1 cellular context compared by ENCODE assay signal in the genomic region with DNA sequence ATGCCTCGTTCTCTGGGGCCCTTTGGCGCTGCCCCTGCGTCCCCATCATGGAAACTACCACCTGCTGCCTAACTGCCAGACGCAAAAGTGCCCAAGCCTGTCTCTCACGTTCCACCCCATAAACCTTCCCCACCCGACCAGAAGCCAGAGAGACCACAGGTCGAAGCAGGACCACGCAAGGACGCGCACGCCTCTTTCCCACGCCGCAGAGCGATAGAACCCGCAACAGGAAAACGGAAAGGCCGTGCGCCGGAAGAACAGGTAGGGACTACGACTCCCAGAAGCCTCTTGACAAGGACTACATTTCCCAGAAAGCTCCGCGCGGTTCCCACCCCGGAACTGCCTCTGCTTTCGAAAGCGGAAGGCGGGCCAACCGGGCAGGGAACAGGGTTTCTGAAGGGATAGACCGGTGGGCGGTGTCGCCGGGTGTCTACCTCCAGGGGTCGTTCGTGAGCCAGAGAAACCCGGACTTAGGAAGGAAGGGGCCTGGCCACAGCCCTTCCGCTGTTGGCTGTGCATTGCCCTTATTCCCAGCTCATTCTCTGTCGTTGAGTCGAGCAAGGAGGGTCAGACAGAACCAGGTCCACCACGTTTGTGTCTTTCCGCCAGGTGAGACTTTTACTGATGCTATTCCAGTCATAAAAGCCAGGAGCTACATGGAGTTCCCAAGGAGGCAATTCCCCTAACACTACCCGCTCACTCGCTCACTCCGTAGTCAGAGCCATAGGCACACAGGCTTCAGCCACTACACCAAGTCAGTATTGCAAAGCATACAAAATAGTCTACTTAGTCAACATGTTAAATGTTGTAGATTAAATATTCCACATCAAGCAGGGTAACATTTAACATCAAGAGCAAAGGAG.
TF ChIP-seq lines count a peak whose summit lies in the region.

No MANE protein-coding gene starts in this region.

TF ChIP-seq in K562, 482 proteins besides CTCF, POLR2A, EP300 and RAD21 (continued from another document and continues in another):
- TF ChIP-seq, protein P1, sequence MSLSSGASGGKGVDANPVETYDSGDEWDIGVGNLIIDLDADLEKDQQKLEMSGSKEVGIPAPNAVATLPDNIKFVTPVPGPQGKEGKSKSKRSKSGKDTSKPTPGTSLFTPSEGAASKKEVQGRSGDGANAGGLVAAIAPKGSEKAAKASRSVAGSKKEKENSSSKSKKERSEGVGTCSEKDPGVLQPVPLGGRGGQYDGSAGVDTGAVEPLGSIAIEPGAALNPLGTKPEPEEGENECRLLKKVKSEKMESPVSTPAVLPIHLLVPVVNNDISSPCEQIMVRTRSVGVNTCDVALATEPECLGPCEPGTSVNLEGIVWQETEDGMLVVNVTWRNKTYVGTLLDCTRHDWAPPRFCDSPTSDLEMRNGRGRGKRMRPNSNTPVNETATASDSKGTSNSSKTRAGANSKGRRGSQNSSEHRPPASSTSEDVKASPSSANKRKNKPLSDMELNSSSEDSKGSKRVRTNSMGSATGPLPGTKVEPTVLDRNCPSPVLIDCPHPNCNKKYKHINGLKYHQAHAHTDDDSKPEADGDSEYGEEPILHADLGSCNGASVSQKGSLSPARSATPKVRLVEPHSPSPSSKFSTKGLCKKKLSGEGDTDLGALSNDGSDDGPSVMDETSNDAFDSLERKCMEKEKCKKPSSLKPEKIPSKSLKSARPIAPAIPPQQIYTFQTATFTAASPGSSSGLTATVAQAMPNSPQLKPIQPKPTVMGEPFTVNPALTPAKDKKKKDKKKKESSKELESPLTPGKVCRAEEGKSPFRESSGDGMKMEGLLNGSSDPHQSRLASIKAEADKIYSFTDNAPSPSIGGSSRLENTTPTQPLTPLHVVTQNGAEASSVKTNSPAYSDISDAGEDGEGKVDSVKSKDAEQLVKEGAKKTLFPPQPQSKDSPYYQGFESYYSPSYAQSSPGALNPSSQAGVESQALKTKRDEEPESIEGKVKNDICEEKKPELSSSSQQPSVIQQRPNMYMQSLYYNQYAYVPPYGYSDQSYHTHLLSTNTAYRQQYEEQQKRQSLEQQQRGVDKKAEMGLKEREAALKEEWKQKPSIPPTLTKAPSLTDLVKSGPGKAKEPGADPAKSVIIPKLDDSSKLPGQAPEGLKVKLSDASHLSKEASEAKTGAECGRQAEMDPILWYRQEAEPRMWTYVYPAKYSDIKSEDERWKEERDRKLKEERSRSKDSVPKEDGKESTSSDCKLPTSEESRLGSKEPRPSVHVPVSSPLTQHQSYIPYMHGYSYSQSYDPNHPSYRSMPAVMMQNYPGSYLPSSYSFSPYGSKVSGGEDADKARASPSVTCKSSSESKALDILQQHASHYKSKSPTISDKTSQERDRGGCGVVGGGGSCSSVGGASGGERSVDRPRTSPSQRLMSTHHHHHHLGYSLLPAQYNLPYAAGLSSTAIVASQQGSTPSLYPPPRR (CRISPR knock-in tag; IDR thresholded peaks at IDR 0.05; ENCODE audit: borderline replicate concordance) = 0 out of 2 replicates have a peak, but pooled peaks have one; percentile 12
- peak; percentile 18 to 90; a peak in 3 of 4 replicates for TF ChIP-seq MAZ (CRISPR knock-in tag; conservative IDR thresholded peaks at IDR 0.05 in 1 of 2, IDR thresholded peaks at IDR 0.05 in 1 of 2)
- TF ChIP-seq NFIC (IDR thresholded peaks at IDR 0.05) = peak; percentile 0; the same call in 1 of the 2 replicates
- TF ChIP-seq HNRNPLL (IDR thresholded peaks at IDR 0.05; ENCODE audit: low read depth, low read length, poor library complexity, severe bottlenecking) = peak; percentile 90
- peak; percentile 67; the same call in 1 of the 2 replicates for TF ChIP-seq ZNF134 (CRISPR knock-in tag; conservative IDR thresholded peaks at IDR 0.05)
- TF ChIP-seq CHCHD3 (CRISPR knock-in tag; IDR thresholded peaks at IDR 0.05) = peak; percentile 23; the same call in 1 of the 2 replicates
- 0 out of 2 replicates have a peak, but pooled peaks have one; percentile 51 for TF ChIP-seq FOXP1 (CRISPR knock-in tag; IDR thresholded peaks at IDR 0.05)
- TF ChIP-seq CHAMP1 (IDR thresholded peaks at IDR 0.05) = no peak
- TF ChIP-seq NCOA1 (IDR thresholded peaks at IDR 0.05; ENCODE audit: low read depth) = peak; percentile 53; the same call in 1 of the 2 replicates
- TF ChIP-seq STAG1 (CRISPR knock-in tag; IDR thresholded peaks at IDR 0.05; ENCODE audit: borderline replicate concordance) = peak; percentile 32; the same call in 1 of the 2 replicates
- TF ChIP-seq SPI1 (IDR thresholded peaks at IDR 0.05; ENCODE audit: borderline replicate concordance, low read depth, low read length) = peak; percentile 92
- peak; percentile 91 for TF ChIP-seq EP400 (IDR thresholded peaks at IDR 0.05)
- peak; percentile 71; the same call in 1 of the 2 replicates for TF ChIP-seq L3MBTL2 (IDR thresholded peaks at IDR 0.05)
- peak; percentile 63; the same call in 1 of the 2 replicates for TF ChIP-seq ESRRA (IDR thresholded peaks at IDR 0.05; ENCODE audit: borderline replicate concordance, low read depth)
- TF ChIP-seq MNT (conservative IDR thresholded peaks at IDR 0.05) = peak; percentile 54 to 88
- TF ChIP-seq FOXK1 (CRISPR knock-in tag; IDR thresholded peaks at IDR 0.05; ENCODE audit: borderline replicate concordance) = 0 out of 2 replicates have a peak, but pooled peaks have one; percentile 65
- TF ChIP-seq PHB2 (IDR thresholded peaks at IDR 0.05; ENCODE audit: low read depth) = no peak
- peak; percentile 91 for TF ChIP-seq ELF2 (CRISPR knock-in tag; IDR thresholded peaks at IDR 0.05)
- peak in 1 of 2 experiments; percentile 76; a peak in 2 of 4 replicates for TF ChIP-seq SRF (CRISPR knock-in tag; IDR thresholded peaks at IDR 0.05)
- TF ChIP-seq ZNF263 (CRISPR knock-in tag; IDR thresholded peaks at IDR 0.05; ENCODE audit: borderline replicate concordance) = no peak; the same call in 1 of the 2 replicates
- TF ChIP-seq, protein P2, sequence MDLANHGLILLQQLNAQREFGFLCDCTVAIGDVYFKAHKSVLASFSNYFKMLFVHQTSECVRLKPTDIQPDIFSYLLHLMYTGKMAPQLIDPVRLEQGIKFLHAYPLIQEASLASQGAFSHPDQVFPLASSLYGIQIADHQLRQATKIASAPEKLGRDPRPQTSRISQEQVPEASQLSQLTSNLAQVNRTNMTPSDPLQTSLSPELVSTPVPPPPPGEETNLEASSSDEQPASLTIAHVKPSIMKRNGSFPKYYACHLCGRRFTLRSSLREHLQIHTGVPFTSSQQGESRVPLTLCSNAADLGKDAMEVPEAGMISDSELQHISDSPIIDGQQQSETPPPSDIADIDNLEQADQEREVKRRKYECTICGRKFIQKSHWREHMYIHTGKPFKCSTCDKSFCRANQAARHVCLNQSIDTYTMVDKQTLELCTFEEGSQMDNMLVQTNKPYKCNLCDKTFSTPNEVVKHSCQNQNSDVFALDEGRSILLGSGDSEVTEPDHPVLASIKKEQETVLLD (IDR thresholded peaks at IDR 0.05) = 0 out of 2 replicates have a peak, but pooled peaks have one; percentile 40
- TF ChIP-seq GABPA (tag; conservative IDR thresholded peaks at IDR 0.05; ENCODE audit: low read depth) = peak; percentile 96
- TF ChIP-seq, protein P3, sequence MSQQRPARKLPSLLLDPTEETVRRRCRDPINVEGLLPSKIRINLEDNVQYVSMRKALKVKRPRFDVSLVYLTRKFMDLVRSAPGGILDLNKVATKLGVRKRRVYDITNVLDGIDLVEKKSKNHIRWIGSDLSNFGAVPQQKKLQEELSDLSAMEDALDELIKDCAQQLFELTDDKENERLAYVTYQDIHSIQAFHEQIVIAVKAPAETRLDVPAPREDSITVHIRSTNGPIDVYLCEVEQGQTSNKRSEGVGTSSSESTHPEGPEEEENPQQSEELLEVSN (IDR thresholded peaks at IDR 0.05; ENCODE audit: borderline replicate concordance in 1 of 2, extremely low read depth in 1 of 2, insufficient read depth in 1 of 2, insufficient read length in 1 of 2, low read depth in 1 of 2, low read length in 1 of 2, poor library complexity in 1 of 2, severe bottlenecking in 1 of 2) = peak; percentile 26 to 61
- no peak for TF ChIP-seq ZNF224 (CRISPR knock-in tag; IDR thresholded peaks at IDR 0.05)
- TF ChIP-seq, protein P4, sequence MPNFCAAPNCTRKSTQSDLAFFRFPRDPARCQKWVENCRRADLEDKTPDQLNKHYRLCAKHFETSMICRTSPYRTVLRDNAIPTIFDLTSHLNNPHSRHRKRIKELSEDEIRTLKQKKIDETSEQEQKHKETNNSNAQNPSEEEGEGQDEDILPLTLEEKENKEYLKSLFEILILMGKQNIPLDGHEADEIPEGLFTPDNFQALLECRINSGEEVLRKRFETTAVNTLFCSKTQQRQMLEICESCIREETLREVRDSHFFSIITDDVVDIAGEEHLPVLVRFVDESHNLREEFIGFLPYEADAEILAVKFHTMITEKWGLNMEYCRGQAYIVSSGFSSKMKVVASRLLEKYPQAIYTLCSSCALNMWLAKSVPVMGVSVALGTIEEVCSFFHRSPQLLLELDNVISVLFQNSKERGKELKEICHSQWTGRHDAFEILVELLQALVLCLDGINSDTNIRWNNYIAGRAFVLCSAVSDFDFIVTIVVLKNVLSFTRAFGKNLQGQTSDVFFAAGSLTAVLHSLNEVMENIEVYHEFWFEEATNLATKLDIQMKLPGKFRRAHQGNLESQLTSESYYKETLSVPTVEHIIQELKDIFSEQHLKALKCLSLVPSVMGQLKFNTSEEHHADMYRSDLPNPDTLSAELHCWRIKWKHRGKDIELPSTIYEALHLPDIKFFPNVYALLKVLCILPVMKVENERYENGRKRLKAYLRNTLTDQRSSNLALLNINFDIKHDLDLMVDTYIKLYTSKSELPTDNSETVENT (CRISPR knock-in tag; IDR thresholded peaks at IDR 0.05) = 0 out of 2 replicates have a peak, but pooled peaks have one; percentile 64
- no peak for TF ChIP-seq RAD51 (IDR thresholded peaks at IDR 0.05; ENCODE audit: borderline replicate concordance, low read depth)
- TF ChIP-seq ASH1L (IDR thresholded peaks at IDR 0.05; ENCODE audit: borderline replicate concordance, low read depth, partially characterized antibody) = peak; percentile 84
- TF ChIP-seq SAFB2 (IDR thresholded peaks at IDR 0.05; ENCODE audit: borderline replicate concordance, low read depth, low read length, severe bottlenecking) = no peak
- TF ChIP-seq CBX5 (IDR thresholded peaks at IDR 0.05; ENCODE audit: borderline replicate concordance, low read depth) = no peak
- TF ChIP-seq CREB3L1 (IDR thresholded peaks at IDR 0.05; ENCODE audit: borderline replicate concordance, low read depth) = peak; percentile 88
- TF ChIP-seq STAT5A (IDR thresholded peaks at IDR 0.05; ENCODE audit: borderline replicate concordance, low read length) = no peak
- peak; percentile 47 for TF ChIP-seq JUND (IDR thresholded peaks at IDR 0.05; ENCODE audit: borderline replicate concordance, low read depth, low read length)
- TF ChIP-seq JUND (tag; IDR thresholded peaks at IDR 0.05; ENCODE audit: borderline replicate concordance, low read depth, low read length) = peak; percentile 56; the same call in 1 of the 3 replicates
- TF ChIP-seq CREB5 (CRISPR knock-in tag; IDR thresholded peaks at IDR 0.05) = no peak
- peak; percentile 92 for TF ChIP-seq PHF20 (IDR thresholded peaks at IDR 0.05; ENCODE audit: partially characterized antibody)
- peak; percentile 85 for TF ChIP-seq CXXC5 (CRISPR knock-in tag; IDR thresholded peaks at IDR 0.05)
- TF ChIP-seq IRF2 (CRISPR knock-in tag; IDR thresholded peaks at IDR 0.05) = no peak
- TF ChIP-seq SMAD4 (CRISPR knock-in tag; conservative IDR thresholded peaks at IDR 0.05) = peak; percentile 39; the same call in 1 of the 2 replicates
- no peak for TF ChIP-seq NELFE (IDR thresholded peaks at IDR 0.05; ENCODE audit: insufficient read depth, insufficient read length)
- TF ChIP-seq HDAC1 (IDR thresholded peaks at IDR 0.05) = peak in 1 of 2 experiments; percentile 92; a peak in 2 of 4 replicates
